Comparison of ENCODE assay signal across 25 cellular contexts in the genomic region with DNA sequence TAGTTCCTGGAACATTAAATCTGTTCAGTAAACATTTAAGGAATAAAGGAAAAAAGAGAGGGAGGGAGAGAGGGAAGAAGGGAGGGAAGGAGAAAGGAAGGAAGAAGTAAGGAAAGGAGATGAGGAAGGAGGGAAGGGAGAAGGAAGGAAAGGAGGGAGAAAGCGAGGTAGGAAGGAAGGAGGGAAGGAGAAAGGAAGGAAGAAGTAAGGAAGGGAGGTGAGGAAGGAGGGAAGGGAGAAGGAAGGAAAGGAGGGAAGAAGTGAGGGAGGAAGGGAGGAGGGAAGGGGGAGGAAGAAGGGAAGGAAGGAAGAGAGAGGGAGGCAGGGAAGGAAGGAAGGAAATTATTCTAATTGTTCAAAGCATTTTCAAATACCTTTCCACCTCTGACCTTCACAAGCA.
DNase-seq lines count a peak whose midpoint lies in the region; ATAC-seq, FAIRE-seq and TF ChIP-seq lines count a peak whose summit lies in the region.
"Had no signal": no experiment of that assay in that cellular context is flagged by ENCODE, and none has a peak within 500 bp of the region (broad histone marks: within the 10 kb centered on the region; RNA-seq: fewer than 3 reads in every experiment).

No MANE protein-coding gene starts in this region.

- no peak overlapping the region for H3K4me2 ChIP-seq in mesenchymal stem cell (ENCODE audit: low read length, poor library complexity, severe bottlenecking)
- no peak overlapping the region for H3K4me2 ChIP-seq in SK-N-SH
- H3K4me2 ChIP-seq: BLaER1 had no signal

- H3K9ac ChIP-seq in mesenchymal stem cell (ENCODE audit: low read length) (no peak overlapping the region), SK-N-SH (no peak overlapping the region)
- H3K9ac ChIP-seq: BLaER1 had no signal

- no peaks in the 10 kb centered on the region for H3K9me2 ChIP-seq in SK-N-SH

- no peak overlapping the region for H2BK120ac ChIP-seq in mesenchymal stem cell (ENCODE audit: low read depth, low read length)

- no peaks in the 10 kb centered on the region for H4K20me1 ChIP-seq in SK-N-SH (ENCODE audit: insufficient read depth)
- H4K20me1 ChIP-seq: BLaER1 had no signal

- no peaks in the 10 kb centered on the region for H3K9me3 ChIP-seq in CD4-positive, alpha-beta T cell (ENCODE audit: control insufficient read depth, low read length)
- no peaks in the 10 kb centered on the region for H3K9me3 ChIP-seq in mesenchymal stem cell (ENCODE audit: control insufficient read depth, low read length)
- no peaks in the 10 kb centered on the region for H3K9me3 ChIP-seq in SK-N-SH
- H3K9me3 ChIP-seq: BLaER1, Caco-2, SJSA1 had no signal

- no peak overlapping the region for H2BK15ac ChIP-seq in mesenchymal stem cell (ENCODE audit: low read depth, poor library complexity, severe bottlenecking)

- TF ChIP-seq RAD21 in SK-N-SH (IDR thresholded peaks at IDR 0.05; ENCODE audit: low read length), result no peak

- no peak overlapping the region for H3K4ac ChIP-seq in mesenchymal stem cell (ENCODE audit: low read depth in 1 of 2, low read length in 2 of 2)

- TF ChIP-seq CTCF in CD4-positive, alpha-beta T cell (IDR thresholded peaks at IDR 0.05), result no peak
- TF ChIP-seq CTCF in SK-N-SH (IDR thresholded peaks at IDR 0.05), result no peak

- H4K8ac ChIP-seq in mesenchymal stem cell (ENCODE audit: low read length), result no peak overlapping the region

- no peaks in the 10 kb centered on the region for H3K9me3 Mint-ChIP-seq in CD4-positive, alpha-beta T cell
- no peaks in the 10 kb centered on the region for H3K9me3 Mint-ChIP-seq in central memory CD8-positive, alpha-beta T cell
- H3K9me3 Mint-ChIP-seq in stimulated activated naive B cell treated with anti-CD40 and anti-IgM and Interleukin-4, amounts not matched to agents 10 μg/mL and 1 μg/mL and 100 μg/mL, for 72 hours, result peaks cover 0 to 1% of the 10 kb centered on the region in 2 donors
- H3K9me3 Mint-ChIP-seq in activated T-helper 17 cell treated with anti-CD3 and anti-CD28 coated beads, Interleukin-2, amount 50 U/mL, for 72 hours, result no peaks in the 10 kb centered on the region
- H3K9me3 Mint-ChIP-seq: CD8-positive, alpha-beta T cell had no signal

- no peaks in the 10 kb centered on the region for H3K27me3 Mint-ChIP-seq in CD4-positive, alpha-beta T cell
- no peaks in the 10 kb centered on the region for H3K27me3 Mint-ChIP-seq in central memory CD8-positive, alpha-beta T cell
- no peaks in the 10 kb centered on the region for H3K27me3 Mint-ChIP-seq in stimulated activated naive B cell treated with anti-CD40 and anti-IgM and Interleukin-4, amounts not matched to agents 10 μg/mL and 1 μg/mL and 100 μg/mL, for 72 hours
- no peaks in the 10 kb centered on the region for H3K27me3 Mint-ChIP-seq in activated T-helper 17 cell treated with anti-CD3 and anti-CD28 coated beads, Interleukin-2, amount 50 U/mL, for 72 hours

- H3K4me1 Mint-ChIP-seq in CD4-positive, alpha-beta T cell (ENCODE audit: low read depth), result peaks cover 41% of the 10 kb centered on the region
- peaks cover 46% of the 10 kb centered on the region for H3K4me1 Mint-ChIP-seq in central memory CD8-positive, alpha-beta T cell
- H3K4me1 Mint-ChIP-seq in stimulated activated naive B cell treated with anti-CD40 and anti-IgM and Interleukin-4, amounts not matched to agents 10 μg/mL and 1 μg/mL and 100 μg/mL, for 72 hours, result peaks cover 29 to 36% of the 10 kb centered on the region in 2 donors
- peaks cover 14% of the 10 kb centered on the region for H3K4me1 Mint-ChIP-seq in activated T-helper 17 cell treated with anti-CD3 and anti-CD28 coated beads, Interleukin-2, amount 50 U/mL, for 72 hours

- H3K27me3 ChIP-seq in CD4-positive, alpha-beta T cell (ENCODE audit: control insufficient read depth, insufficient read depth, low read length), result no peaks in the 10 kb centered on the region
- H3K27me3 ChIP-seq in mesenchymal stem cell (ENCODE audit: control insufficient read depth in 1 of 2, insufficient read depth in 1 of 2, low read length in 2 of 2) (no peaks in the 10 kb centered on the region), SK-N-SH (ENCODE audit: insufficient read depth) (no peaks in the 10 kb centered on the region)
- H3K27me3 ChIP-seq: BLaER1, SJSA1 had no signal

- H3K4me3 Mint-ChIP-seq in CD4-positive, alpha-beta T cell, result no peak overlapping the region
- no peak overlapping the region for H3K4me3 Mint-ChIP-seq in central memory CD8-positive, alpha-beta T cell
- no peak overlapping the region for H3K4me3 Mint-ChIP-seq in stimulated activated naive B cell treated with anti-CD40 and anti-IgM and Interleukin-4, amounts not matched to agents 10 μg/mL and 1 μg/mL and 100 μg/mL, for 72 hours
- no peak overlapping the region for H3K4me3 Mint-ChIP-seq in activated T-helper 17 cell treated with anti-CD3 and anti-CD28 coated beads, Interleukin-2, amount 50 U/mL, for 72 hours
- H3K4me3 Mint-ChIP-seq: CD8-positive, alpha-beta T cell had no signal

- no peak for ATAC-seq in CD4-positive, alpha-beta T cell (ENCODE audit: poor library complexity)
- no peak for ATAC-seq in central memory CD8-positive, alpha-beta T cell (replicated peaks; ENCODE audit: extremely low read depth, poor library complexity, severe bottlenecking)
- ATAC-seq in stimulated activated naive B cell treated with anti-CD40 and anti-IgM and Interleukin-4, amounts not matched to agents 10 μg/mL and 1 μg/mL and 100 μg/mL, for 72 hours (replicated peaks), result no peak
- ATAC-seq in activated T-helper 17 cell treated with anti-CD3 and anti-CD28 coated beads, Interleukin-2, amount 50 U/mL, for 72 hours (replicated peaks), result no peak
- ATAC-seq: CD8-positive, alpha-beta T cell had no signal

- H2AFZ ChIP-seq in mesenchymal stem cell (ENCODE audit: low read depth, low read length) (no peak overlapping the region), SK-N-SH (ENCODE audit: low read depth) (no peak overlapping the region)
- H2AFZ ChIP-seq: PC-9 had no signal

- 84% methylated on average over 1 of the region's 1 CpG for WGBS in mesenchymal stem cell
- WGBS in SK-N-SH (ENCODE audit: low lambda C conversion rate), result 85% methylated on average over 1 of the region's 1 CpG

- CTCF ChIA-PET in CD4-positive, alpha-beta T cell (lab: Charles Lee), result no interaction called here
- CTCF ChIA-PET in SK-N-SH (lab: Yijun Ruan, JAX), result interaction anchor here (0.7 kb wide), 1 partner anchor 869 kb away, joined by 3 read pairs; no protein-coding TSS in a partner anchor

- H3K79me1 ChIP-seq in mesenchymal stem cell (replicated peaks; ENCODE audit: low read length, poor library complexity, severe bottlenecking), result no peaks in the 10 kb centered on the region

- peaks cover 13% of the 10 kb centered on the region for H3K4me1 ChIP-seq in mesenchymal stem cell (ENCODE audit: control insufficient read depth, insufficient read depth, low read depth, low read length)
- no peaks in the 10 kb centered on the region for H3K4me1 ChIP-seq in SK-N-SH (ENCODE audit: control insufficient read depth in 1 of 2, insufficient read depth in 2 of 2, low read depth in 1 of 2, low read length in 1 of 2)
- H3K4me1 ChIP-seq: BLaER1, SJSA1 had no signal

- H3F3A ChIP-seq in SK-N-SH (replicated peaks; ENCODE audit: insufficient read depth), result no peaks in the 10 kb centered on the region

- no peak overlapping the region for H2BK5ac ChIP-seq in mesenchymal stem cell (ENCODE audit: low read depth, low read length, poor library complexity, severe bottlenecking)

- no peaks in the 10 kb centered on the region for H3K79me2 ChIP-seq in SK-N-SH (ENCODE audit: insufficient read depth)

- FAIRE-seq in GM19239 (lab: Jason Lieb, UNC), result no peak
- FAIRE-seq: GM12892, H54 had no signal

- TF ChIP-seq EP300 in SK-N-SH (IDR thresholded peaks at IDR 0.05; ENCODE audit: borderline replicate concordance in 1 of 2, low read depth in 1 of 2, low read length in 1 of 2), result no peak

- no peak for DNase-seq in CD4-positive, alpha-beta T cell
- DNase-seq in central memory CD8-positive, alpha-beta T cell (ENCODE audit: low spot score in 2 of 2), result no peak
- DNase-seq in mesenchymal stem cell (no peak), SK-N-SH (no peak), GM19239 (ENCODE audit: insufficient read length, low spot score) (no peak)
- no peak for DNase-seq in stimulated activated naive B cell treated with anti-CD40 and anti-IgM and Interleukin-4, amounts not matched to agents 10 μg/mL and 1 μg/mL and 100 μg/mL, for 72 hours
- DNase-seq: Caco-2; CD8-positive, alpha-beta T cell; DMS 273 treated with DMSO at 0.1 percent for 48 hours; DND-41; Kasumi-1; NCI-H1105; NCI-H1436 treated with DMSO at 0.1 percent for 48 hours; NCI-H187 treated with DMSO at 0.1 percent for 48 hours; NCI-H2171 treated with DMSO at 0.1 percent for 48 hours; NCI-H345; NCI-H510A treated with DMSO at 0.1 percent for 48 hours; Right ventricle myocardium superior; RPMI8226 had no signal

- H3K27ac ChIP-seq in CD4-positive, alpha-beta T cell (ENCODE audit: low read depth, low read length), result no peak overlapping the region
- H3K27ac ChIP-seq in mesenchymal stem cell (ENCODE audit: low read length, poor library complexity, severe bottlenecking) (no peak overlapping the region), SK-N-SH (ENCODE audit: low read depth in 2 of 2, low read length in 1 of 2) (no peak overlapping the region)
- H3K27ac ChIP-seq: BLaER1, PC-9, SJSA1 had no signal

- H2AK5ac ChIP-seq in mesenchymal stem cell (ENCODE audit: low read length, severe bottlenecking), result peak overlapping the region; percentile 11

- H3K18ac ChIP-seq in mesenchymal stem cell (ENCODE audit: low read depth in 1 of 2, low read length in 2 of 2), result no peak overlapping the region

- H2BK12ac ChIP-seq in mesenchymal stem cell (ENCODE audit: low read length in 2 of 2), result no peak overlapping the region

- POLR2A ChIA-PET in CD4-positive, alpha-beta T cell (lab: Charles Lee), result no interaction called here
- POLR2A ChIA-PET in SK-N-SH (lab: Yijun Ruan, JAX), result no interaction called here

- no peaks in the 10 kb centered on the region for H3K36me3 Mint-ChIP-seq in CD4-positive, alpha-beta T cell (ENCODE audit: low read depth)
- peaks cover 2% of the 10 kb centered on the region for H3K36me3 Mint-ChIP-seq in central memory CD8-positive, alpha-beta T cell (ENCODE audit: insufficient read depth)
- H3K36me3 Mint-ChIP-seq in stimulated activated naive B cell treated with anti-CD40 and anti-IgM and Interleukin-4, amounts not matched to agents 10 μg/mL and 1 μg/mL and 100 μg/mL, for 72 hours, result peaks cover 0 to 2% of the 10 kb centered on the region in 2 donors
- no peaks in the 10 kb centered on the region for H3K36me3 Mint-ChIP-seq in activated T-helper 17 cell treated with anti-CD3 and anti-CD28 coated beads, Interleukin-2, amount 50 U/mL, for 72 hours (ENCODE audit: low read depth)
- H3K36me3 Mint-ChIP-seq: CD8-positive, alpha-beta T cell had no signal

- intact Hi-C loops in CD4-positive, alpha-beta T cell (cut with DNase I, micrococcal nuclease), result no loop called here

- no peak overlapping the region for H3K14ac ChIP-seq in mesenchymal stem cell (ENCODE audit: low read length in 2 of 2)

- H4K91ac ChIP-seq in mesenchymal stem cell (ENCODE audit: low read length), result no peak overlapping the region

- H3K23ac ChIP-seq in mesenchymal stem cell (ENCODE audit: low read length in 2 of 2), result no peak overlapping the region

- no peaks in the 10 kb centered on the region for H3K36me3 ChIP-seq in mesenchymal stem cell (ENCODE audit: control insufficient read depth in 1 of 2, insufficient read depth in 2 of 2, low read depth in 1 of 2, low read length in 2 of 2)
- H3K36me3 ChIP-seq in SK-N-SH (replicated peaks in 1 of 2; ENCODE audit: control insufficient read depth in 1 of 2, insufficient read depth in 2 of 2, low read length in 1 of 2), result no peaks in the 10 kb centered on the region
- H3K36me3 ChIP-seq: BLaER1, SJSA1 had no signal

- H3K4me3 ChIP-seq in mesenchymal stem cell (ENCODE audit: insufficient read depth in 1 of 2, low read depth in 1 of 2, low read length in 2 of 2) (no peak overlapping the region), SK-N-SH (ENCODE audit: low read depth in 2 of 2, low read length in 1 of 2) (no peak overlapping the region)
- H3K4me3 ChIP-seq: BLaER1, PC-9, SJSA1 had no signal

- peak overlapping the region; percentile 18 for H3K27ac Mint-ChIP-seq in CD4-positive, alpha-beta T cell
- H3K27ac Mint-ChIP-seq in central memory CD8-positive, alpha-beta T cell (ENCODE audit: low read depth), result peak overlapping the region; percentile 63
- H3K27ac Mint-ChIP-seq in stimulated activated naive B cell treated with anti-CD40 and anti-IgM and Interleukin-4, amounts not matched to agents 10 μg/mL and 1 μg/mL and 100 μg/mL, for 72 hours, result peak overlapping the region; percentile 9
- H3K27ac Mint-ChIP-seq in activated T-helper 17 cell treated with anti-CD3 and anti-CD28 coated beads, Interleukin-2, amount 50 U/mL, for 72 hours, result no peak overlapping the region
- H3K27ac Mint-ChIP-seq: CD8-positive, alpha-beta T cell had no signal
